8 cellular contexts compared by ENCODE assay signal in the genomic region with DNA sequence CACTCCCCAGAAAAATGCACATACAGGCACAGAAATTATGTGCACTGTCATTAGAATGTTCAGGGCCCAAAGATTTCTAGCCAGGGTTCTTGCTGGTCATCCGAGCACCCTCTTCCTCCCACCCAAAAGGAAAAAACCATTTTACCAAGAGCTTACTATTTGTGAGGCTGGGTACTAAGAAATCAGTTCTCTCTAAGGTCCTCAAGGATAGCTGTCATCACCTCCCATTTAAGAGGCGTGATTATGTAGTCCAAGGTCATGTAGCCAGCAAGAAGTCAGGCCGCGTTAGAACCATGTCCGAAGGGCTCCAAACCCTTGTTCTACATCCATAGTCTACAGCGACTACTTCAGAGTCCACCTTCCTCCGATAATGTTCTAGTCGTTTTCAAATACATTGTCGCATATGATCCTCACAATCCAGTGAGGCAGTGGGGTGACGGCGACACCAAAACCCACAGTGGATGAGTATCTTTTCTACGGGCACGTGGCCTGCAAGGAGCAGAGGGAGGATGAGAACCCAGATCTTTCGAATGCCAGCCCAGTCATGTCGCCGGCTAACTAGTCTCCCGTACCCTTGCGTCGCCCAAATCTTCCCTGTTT. TPM values are rescaled to one million over a fixed set of nuclear protein-coding genes. Genes with fewer than 3 reads are reported as not detected.
DNase-seq lines count a peak whose midpoint lies in the region; ATAC-seq and TF ChIP-seq lines count a peak whose summit lies in the region.

No MANE protein-coding gene starts in this region.

- ATAC-seq in GM19455 (IDR thresholded peaks at IDR 0.05; ENCODE audit: unreplicated experiment) (peak; percentile 42), HG03469 (IDR thresholded peaks at IDR 0.05; ENCODE audit: unreplicated experiment) (peak; percentile 15)

- H3K9me3 ChIP-seq in WERI-Rb-1 (ENCODE audit: severe bottlenecking) (no peaks in the 10 kb centered on the region), endocrine pancreas (ENCODE audit: control insufficient read depth, low read length) (no peaks in the 10 kb centered on the region), muscle layer of colon (ENCODE audit: low read length) (no peaks in the 10 kb centered on the region), thymus (ENCODE audit: control insufficient read depth) (no peaks in the 10 kb centered on the region)

- WGBS in thymus: 10% methylated on average over 19 of the region's 19 CpGs

- H3K27me3 ChIP-seq in WERI-Rb-1 (ENCODE audit: insufficient read depth, low read depth, severe bottlenecking): no peaks in the 10 kb centered on the region
- H3K27me3 ChIP-seq in endocrine pancreas (ENCODE audit: control insufficient read depth, insufficient read depth, low read length): no peaks in the 10 kb centered on the region
- no peaks in the 10 kb centered on the region for H3K27me3 ChIP-seq in muscle layer of colon (ENCODE audit: control insufficient read depth in 1 of 2, insufficient read depth in 2 of 2, low read length in 2 of 2)
- H3K27me3 ChIP-seq in thymus (ENCODE audit: control insufficient read depth, insufficient read depth): no peaks in the 10 kb centered on the region

- peak overlapping the region; percentile 77 for H3K27ac ChIP-seq in WERI-Rb-1
- peak overlapping the region; percentile 13 for H3K27ac ChIP-seq in muscle layer of colon (ENCODE audit: low read depth, low read length)
- peak overlapping the region; percentile 81 for H3K27ac ChIP-seq in thymus (ENCODE audit: low read depth)

- DNase-seq in COR-L47 (lab: John Stamatoyannopoulos, UW): peak; percentile 10
- DNase-seq in WERI-Rb-1: no peak
- DNase-seq in NCI-H510A treated with DMSO at 0.1 percent for 48 hours (lab: John Stamatoyannopoulos, UW): no peak

- peak overlapping the region; percentile 80 for H3K9ac ChIP-seq in endocrine pancreas (ENCODE audit: control insufficient read depth, insufficient read depth, low read length)
- peak overlapping the region; percentile 72 for H3K9ac ChIP-seq in muscle layer of colon (ENCODE audit: low read length)

- H3K4me1 ChIP-seq in endocrine pancreas (ENCODE audit: control insufficient read depth, insufficient read depth, low read length) (peaks cover 7% of the 10 kb centered on the region), muscle layer of colon (ENCODE audit: insufficient read depth, low read length) (peaks cover 31% of the 10 kb centered on the region), thymus (ENCODE audit: control insufficient read depth, insufficient read depth, low read length) (peaks cover 15% of the 10 kb centered on the region)

- H3K4me3 ChIP-seq in WERI-Rb-1 (ENCODE audit: low read depth, low read length): peak overlapping the region; percentile 64
- peak overlapping the region; percentile 98 for H3K4me3 ChIP-seq in endocrine pancreas (ENCODE audit: control insufficient read depth, insufficient read depth, low read length)
- H3K4me3 ChIP-seq in muscle layer of colon (ENCODE audit: low read depth in 1 of 2, low read length in 2 of 2): peak overlapping the region; percentile 63 to 95
- H3K4me3 ChIP-seq in thymus (ENCODE audit: low read length): peak overlapping the region; percentile 95

- no peak for TF ChIP-seq CTCF in WERI-Rb-1 (IDR thresholded peaks at IDR 0.05; ENCODE audit: low read depth, low read length)

- H3K36me3 ChIP-seq in WERI-Rb-1: peaks cover 78% of the 10 kb centered on the region
- H3K36me3 ChIP-seq in endocrine pancreas (ENCODE audit: control insufficient read depth, insufficient read depth, low read length): peaks cover 4% of the 10 kb centered on the region
- H3K36me3 ChIP-seq in muscle layer of colon (ENCODE audit: insufficient read depth, low read length): peaks cover 64% of the 10 kb centered on the region
- peaks cover 14% of the 10 kb centered on the region for H3K36me3 ChIP-seq in thymus (ENCODE audit: control insufficient read depth, insufficient read depth)

RNA-seq across cellular contexts. Expression of a gene that starts 0.6 kb away (rescaled TPM):
- polyA plus RNA-seq in thymus: 81.6 TPM

RNA-seq across cellular contexts. Expression of a gene that starts 0.8 kb away (rescaled TPM):
- 132 TPM for polyA plus RNA-seq in thymus

RNA-seq across cellular contexts. Expression of a gene that starts 11.8 kb away (rescaled TPM):
- 23.3 TPM for polyA plus RNA-seq in thymus

RNA-seq across cellular contexts. Expression of a gene that starts 12.1 kb away (rescaled TPM):
- 1.4 TPM for polyA plus RNA-seq in thymus

Comparison
In these comparisons a context has a peak if more than half of its experiments do, and no peak if none do; other contexts are left out.
1. H3K27ac ChIP-seq: peak in every context shown above with its lines; median percentile 81 in thymus; 77 in WERI-Rb-1; 13 in muscle layer of colon.